In the genomic region with DNA sequence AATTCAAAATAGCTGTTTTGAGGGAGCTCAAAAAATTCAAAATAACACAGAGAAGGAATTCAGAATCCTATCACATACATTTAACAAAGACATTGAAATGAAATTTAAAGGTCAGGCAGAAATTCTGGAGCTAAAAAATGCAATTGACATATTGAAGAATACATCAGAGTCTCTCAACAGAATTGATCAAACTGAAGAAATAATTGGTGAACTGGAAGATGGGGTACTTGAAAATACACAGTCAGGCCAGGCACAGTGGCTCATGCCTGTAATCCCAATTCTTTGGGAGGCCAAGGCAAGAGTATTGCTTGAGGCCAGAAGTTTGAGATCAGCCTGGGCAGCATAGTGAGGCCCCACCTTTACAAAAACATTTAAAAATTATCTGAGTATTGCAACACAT, we compare ENCODE assay signal across 2 cellular contexts.
TF ChIP-seq lines count a peak whose summit lies in the region.

No MANE protein-coding gene starts in this region.

TF ChIP-seq in HepG2, 621 proteins besides CTCF, POLR2A, EP300 and RAD21:
- TF ChIP-seq ZNF160 (CRISPR knock-in tag; IDR thresholded peaks at IDR 0.05): peak; percentile 64; the same call in 1 of the 2 replicates
- no peak for TF ChIP-seq ZNF451 (CRISPR knock-in tag; IDR thresholded peaks at IDR 0.05)

TF ChIP-seq in K562, 482 proteins besides CTCF, POLR2A, EP300 and RAD21:
- peak; percentile 83 for TF ChIP-seq TRIM28 (IDR thresholded peaks at IDR 0.05)
- TF ChIP-seq CBX3 (IDR thresholded peaks at IDR 0.05; ENCODE audit: borderline replicate concordance in 1 of 2, low read length in 2 of 2): peak in 1 of 2 experiments; percentile 75; a peak in 2 of 3 replicates
- TF ChIP-seq ZNF280B (CRISPR knock-in tag; IDR thresholded peaks at IDR 0.05): 0 out of 2 replicates have a peak, but pooled peaks have one; percentile 40
- TF ChIP-seq, protein P1, sequence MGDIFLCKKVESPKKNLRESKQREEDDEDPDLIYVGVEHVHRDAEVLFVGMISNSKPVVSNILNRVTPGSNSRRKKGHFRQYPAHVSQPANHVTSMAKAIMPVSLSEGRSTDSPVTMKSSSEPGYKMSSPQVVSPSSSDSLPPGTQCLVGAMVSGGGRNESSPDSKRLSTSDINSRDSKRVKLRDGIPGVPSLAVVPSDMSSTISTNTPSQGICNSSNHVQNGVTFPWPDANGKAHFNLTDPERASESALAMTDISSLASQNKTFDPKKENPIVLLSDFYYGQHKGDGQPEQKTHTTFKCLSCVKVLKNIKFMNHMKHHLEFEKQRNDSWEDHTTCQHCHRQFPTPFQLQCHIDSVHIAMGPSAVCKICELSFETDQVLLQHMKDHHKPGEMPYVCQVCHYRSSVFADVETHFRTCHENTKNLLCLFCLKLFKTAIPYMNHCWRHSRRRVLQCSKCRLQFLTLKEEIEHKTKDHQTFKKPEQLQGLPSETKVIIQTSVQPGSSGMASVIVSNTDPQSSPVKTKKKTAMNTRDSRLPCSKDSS (IDR thresholded peaks at IDR 0.05; ENCODE audit: low read depth, partially characterized antibody): peak; percentile 24
- TF ChIP-seq E2F8 (IDR thresholded peaks at IDR 0.05; ENCODE audit: low read depth, partially characterized antibody): no peak
TF ChIP-seq in K562: peak in this region for 4.
